33 cellular contexts compared by ENCODE assay signal in the genomic region with DNA sequence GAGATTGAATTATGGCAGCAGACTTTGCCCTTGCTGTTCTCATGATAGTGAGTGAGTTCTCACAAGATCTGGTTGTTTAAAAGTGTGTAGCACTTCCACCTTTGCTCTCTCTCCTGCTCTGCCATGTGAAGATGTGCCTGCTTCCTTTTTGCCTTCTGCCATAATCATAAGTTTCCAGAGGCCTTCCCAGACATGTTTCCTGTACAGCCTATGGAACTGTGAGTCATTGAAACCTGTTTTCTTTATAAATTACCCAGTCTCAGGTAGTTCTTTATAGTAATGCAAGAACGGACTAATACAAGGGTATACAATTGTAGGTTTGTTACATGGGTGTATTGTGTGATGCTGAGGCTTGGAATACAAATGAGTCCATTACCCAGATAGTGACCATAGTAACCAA. TPM values are rescaled to one million over a fixed set of nuclear protein-coding genes. Genes with fewer than 3 reads are reported as not detected.
"Had no signal": no experiment of that assay in that cellular context is flagged by ENCODE, and none has a peak within 500 bp of the region (broad histone marks: within the 10 kb centered on the region; RNA-seq: fewer than 3 reads in every experiment).

No MANE protein-coding gene starts in this region.

- H3K27me3 ChIP-seq: left lung, ovary, right atrium auricular region, right lobe of liver, tibial nerve, uterus had no signal

- DNase-seq: hippocampal formation; kidney; left colon; left lung; lower lobe of right lung; mesendoderm; naive B cell; ovary; right lobe of liver; stimulated activated CD4-positive, alpha-beta T cell treated with anti-CD3 and anti-CD28 coated beads, Interleukin-1b, Interleukin-23, amount 100 ng/mL, for 48 hours; stimulated activated CD4-positive, alpha-beta T cell treated with anti-CD3 and anti-CD28 coated beads, Interleukin-2, amount 100 ng/mL, for 48 hours; stimulated activated CD4-positive, alpha-beta T cell treated with anti-CD3 and anti-CD28 coated beads, Interleukin-4, amount 100 ng/mL, for 4 hours; stimulated activated CD8-positive, alpha-beta memory T cell treated with anti-CD3 and anti-CD28 coated beads, Interleukin-4, amount 100 ng/mL, for 48 hours; stimulated activated naive CD4-positive, alpha-beta T cell treated with Interleukin-2 at 50 U/mL for 16 hours; stimulated activated naive CD8-positive, alpha-beta T cell treated with anti-CD3 and anti-CD28 coated beads, Interleukin-15, amount 100 ng/mL, for 72 hours; substantia nigra; uterus had no signal

- H3K4me2 ChIP-seq: smooth muscle cell had no signal

- H3K36me3 ChIP-seq: left lung, lower lobe of right lung, ovary, right atrium auricular region, right lobe of liver, tibial nerve, uterus had no signal

- H3K9me3 ChIP-seq: left lung, lower lobe of right lung, ovary, right atrium auricular region, right lobe of liver, uterus had no signal

- H3K27ac ChIP-seq: left lung, lower lobe of right lung, ovary, right atrium auricular region, right lobe of liver, tibial nerve, uterus had no signal

- FAIRE-seq: kidney had no signal

- ATAC-seq: left colon; left lung; lower lobe of right lung; natural killer cell treated with Interleukin-12 subunit alpha and Interleukin-12 subunit beta and Interleukin-15 and Interleukin-18, amount 100 ng/mL, for 72 hours; right lobe of liver; stimulated activated memory B cell treated with anti-CD40 and anti-IgM and Interleukin-4, amounts not matched to agents 10 μg/mL and 1 μg/mL and 100 μg/mL, for 72 hours; stimulated activated naive CD8-positive, alpha-beta T cell treated with anti-CD3 and anti-CD28 coated beads, Interleukin-15, amount 100 ng/mL, for 72 hours had no signal

- H3K4me1 ChIP-seq: left lung, lower lobe of right lung, right atrium auricular region, right lobe of liver, tibial nerve, uterus had no signal

- H3K4me3 ChIP-seq: left lung, lower lobe of right lung, ovary, right atrium auricular region, right lobe of liver, smooth muscle cell, tibial nerve, uterus had no signal

RNA-seq across cellular contexts. Expression of gene SPRR1B, which starts 4.2 kb away (rescaled TPM):
- total RNA-seq: kidney; left colon; liver; lower lobe of right lung; mesothelial cell of epicardium; mononuclear cell; natural killer cell treated with Interleukin-12 subunit alpha and Interleukin-12 subunit beta and Interleukin-15 and Interleukin-18, amount 100 ng/mL, for 72 hours; omental fat pad; ovary; progenitor cell of endocrine pancreas; pulmonary artery endothelial cell; renal cortical epithelial cell; right atrium auricular region; right lobe of liver; skeletal muscle tissue; temporal lobe; tibial nerve; uterus had no signal
- polyA plus RNA-seq: liver, neural cell, ovary had no signal

RNA-seq across cellular contexts. Expression of gene SPRR2D, which starts 5.7 kb away (rescaled TPM):
- total RNA-seq: kidney; left colon; left lung; liver; lower lobe of right lung; mesothelial cell of epicardium; mononuclear cell; natural killer cell treated with Interleukin-12 subunit alpha and Interleukin-12 subunit beta and Interleukin-15 and Interleukin-18, amount 100 ng/mL, for 72 hours; omental fat pad; progenitor cell of endocrine pancreas; pulmonary artery endothelial cell; renal cortical epithelial cell; right atrium auricular region; right lobe of liver; skeletal muscle tissue; temporal lobe; tibial nerve; ureter; uterus had no signal
- polyA plus RNA-seq: neural cell had no signal

RNA-seq across cellular contexts. Expression of gene SPRR2A, which starts 22.1 kb away (rescaled TPM):
- total RNA-seq: left colon; left lung; liver; lower lobe of right lung; mesothelial cell of epicardium; mononuclear cell; natural killer cell treated with Interleukin-12 subunit alpha and Interleukin-12 subunit beta and Interleukin-15 and Interleukin-18, amount 100 ng/mL, for 72 hours; omental fat pad; progenitor cell of endocrine pancreas; pulmonary artery endothelial cell; renal cortical epithelial cell; right atrium auricular region; skeletal muscle tissue; smooth muscle cell; temporal lobe; tibial nerve had no signal
- polyA plus RNA-seq: liver, neural cell had no signal

RNA-seq across cellular contexts. Expression of gene SPRR3, which starts 33.7 kb away (rescaled TPM):
- total RNA-seq: kidney; left colon; left lung; liver; lower lobe of right lung; mesothelial cell of epicardium; mononuclear cell; natural killer cell treated with Interleukin-12 subunit alpha and Interleukin-12 subunit beta and Interleukin-15 and Interleukin-18, amount 100 ng/mL, for 72 hours; omental fat pad; progenitor cell of endocrine pancreas; pulmonary artery endothelial cell; renal cortical epithelial cell; right atrium auricular region; skeletal muscle tissue; temporal lobe; tibial nerve had no signal
- polyA plus RNA-seq: neural cell, ovary had no signal

RNA-seq across cellular contexts. Expression of gene SPRR2B, which starts 36.2 kb away (rescaled TPM):
- total RNA-seq: kidney; left colon; left lung; liver; lower lobe of right lung; mesothelial cell of epicardium; mononuclear cell; natural killer cell treated with Interleukin-12 subunit alpha and Interleukin-12 subunit beta and Interleukin-15 and Interleukin-18, amount 100 ng/mL, for 72 hours; omental fat pad; progenitor cell of endocrine pancreas; pulmonary artery endothelial cell; renal cortical epithelial cell; right atrium auricular region; right lobe of liver; skeletal muscle tissue; smooth muscle cell; temporal lobe; tibial nerve; ureter; uterus had no signal
- polyA plus RNA-seq: liver, neural cell had no signal
